Comparison of ENCODE assay signal across 1 cellular context in the genomic region with DNA sequence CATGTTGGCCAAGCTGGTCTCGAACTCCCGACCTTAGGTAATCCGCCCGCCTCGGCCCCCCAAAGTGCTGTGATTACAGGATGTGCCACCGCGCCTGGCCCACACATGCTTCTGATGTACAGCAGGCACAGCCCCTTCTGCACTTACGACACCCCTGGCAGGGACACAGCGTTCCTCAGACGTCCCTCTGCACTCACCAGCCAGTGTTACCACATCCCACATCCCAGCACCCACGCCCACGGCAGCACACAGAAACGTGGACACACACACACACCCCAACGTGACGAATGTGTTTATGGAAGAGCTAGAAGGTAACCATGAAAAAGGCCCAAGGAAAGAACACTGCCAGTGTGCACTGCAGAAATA.
TF ChIP-seq lines count a peak whose summit lies in the region.

No MANE protein-coding gene starts in this region.

TF ChIP-seq in K562, 482 proteins besides CTCF, POLR2A, EP300 and RAD21:
- TF ChIP-seq MTA3 (IDR thresholded peaks at IDR 0.05; ENCODE audit: borderline replicate concordance) (no peak), KAT8 (IDR thresholded peaks at IDR 0.05; ENCODE audit: low read depth) (no peak), LARP7 (IDR thresholded peaks at IDR 0.05) (0 out of 2 replicates have a peak, but pooled peaks have one; percentile 16), HDAC3 (IDR thresholded peaks at IDR 0.05; ENCODE audit: borderline replicate concordance, partially characterized antibody) (no peak), SMARCE1 (IDR thresholded peaks at IDR 0.05) (0 out of 2 replicates have a peak, but pooled peaks have one; percentile 4)
- TF ChIP-seq, protein P1, sequence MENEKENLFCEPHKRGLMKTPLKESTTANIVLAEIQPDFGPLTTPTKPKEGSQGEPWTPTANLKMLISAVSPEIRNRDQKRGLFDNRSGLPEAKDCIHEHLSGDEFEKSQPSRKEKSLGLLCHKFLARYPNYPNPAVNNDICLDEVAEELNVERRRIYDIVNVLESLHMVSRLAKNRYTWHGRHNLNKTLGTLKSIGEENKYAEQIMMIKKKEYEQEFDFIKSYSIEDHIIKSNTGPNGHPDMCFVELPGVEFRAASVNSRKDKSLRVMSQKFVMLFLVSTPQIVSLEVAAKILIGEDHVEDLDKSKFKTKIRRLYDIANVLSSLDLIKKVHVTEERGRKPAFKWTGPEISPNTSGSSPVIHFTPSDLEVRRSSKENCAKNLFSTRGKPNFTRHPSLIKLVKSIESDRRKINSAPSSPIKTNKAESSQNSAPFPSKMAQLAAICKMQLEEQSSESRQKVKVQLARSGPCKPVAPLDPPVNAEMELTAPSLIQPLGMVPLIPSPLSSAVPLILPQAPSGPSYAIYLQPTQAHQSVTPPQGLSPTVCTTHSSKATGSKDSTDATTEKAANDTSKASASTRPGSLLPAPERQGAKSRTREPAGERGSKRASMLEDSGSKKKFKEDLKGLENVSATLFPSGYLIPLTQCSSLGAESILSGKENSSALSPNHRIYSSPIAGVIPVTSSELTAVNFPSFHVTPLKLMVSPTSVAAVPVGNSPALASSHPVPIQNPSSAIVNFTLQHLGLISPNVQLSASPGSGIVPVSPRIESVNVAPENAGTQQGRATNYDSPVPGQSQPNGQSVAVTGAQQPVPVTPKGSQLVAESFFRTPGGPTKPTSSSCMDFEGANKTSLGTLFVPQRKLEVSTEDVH (IDR thresholded peaks at IDR 0.05; ENCODE audit: low read depth, partially characterized antibody) = no peak
- TF ChIP-seq, protein P2, sequence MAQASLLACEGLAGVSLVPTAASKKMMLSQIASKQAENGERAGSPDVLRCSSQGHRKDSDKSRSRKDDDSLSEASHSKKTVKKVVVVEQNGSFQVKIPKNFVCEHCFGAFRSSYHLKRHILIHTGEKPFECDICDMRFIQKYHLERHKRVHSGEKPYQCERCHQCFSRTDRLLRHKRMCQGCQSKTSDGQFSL (CRISPR knock-in tag; IDR thresholded peaks at IDR 0.05) = no peak
- TF ChIP-seq, protein P2 (tag; IDR thresholded peaks at IDR 0.05) = 0 out of 4 replicates have a peak, but pooled peaks of 1 of the 2 experiments have one; percentile 11
